ENCODE assay signal across 31 cellular contexts in the genomic region with DNA sequence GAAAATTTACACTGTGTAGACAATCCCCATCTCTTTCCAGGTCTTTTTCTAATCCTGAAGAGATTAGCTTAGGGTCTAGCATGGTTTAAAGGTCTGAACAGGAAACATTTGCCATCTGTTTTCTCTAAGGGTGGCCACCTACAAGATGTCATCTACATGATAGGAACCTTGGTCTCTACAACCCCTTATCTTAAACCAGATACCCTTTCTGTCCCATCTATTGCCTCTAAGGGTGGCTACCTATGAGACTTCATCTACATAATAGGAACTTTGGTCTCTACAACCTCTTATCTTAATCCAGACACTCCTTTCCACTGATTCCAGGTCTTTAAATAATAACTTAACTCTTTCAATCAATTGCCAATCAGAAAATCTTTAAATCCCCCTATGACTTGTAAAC.
"Had no signal": no experiment of that assay in that cellular context is flagged by ENCODE, and none has a peak within 500 bp of the region (broad histone marks: within the 10 kb centered on the region; RNA-seq: fewer than 3 reads in every experiment).

No MANE protein-coding gene starts in this region.

- H3K27ac ChIP-seq: ascending aorta, brain microvascular endothelial cell, breast epithelium, WERI-Rb-1 had no signal

- ATAC-seq: activated CD4-positive, alpha-beta T cell treated with anti-CD3 and anti-CD28 coated beads for 36 hours; activated CD4-positive, CD25-positive, alpha-beta regulatory T cell treated with anti-CD3 and anti-CD28 coated beads, Interleukin-2, amount 50 U/mL, for 24 hours; activated CD8-positive, alpha-beta memory T cell treated with anti-CD3 and anti-CD28 coated beads, Interleukin-2, amount 10 ng/mL, durations not matched to agents 7 days and 5 days; activated CD8-positive, alpha-beta T cell treated with anti-CD3 and anti-CD28 coated beads, Interleukin-2, amount 10 ng/mL, durations not matched to agents 7 days and 5 days; activated naive CD8-positive, alpha-beta T cell treated with anti-CD3 and anti-CD28 coated beads, Interleukin-2, amount 50 U/mL, for 24 hours; WTC11 had no signal

- H3K9me3 ChIP-seq: ascending aorta, breast epithelium had no signal

- H3K36me3 ChIP-seq: ascending aorta, brain microvascular endothelial cell, breast epithelium, WERI-Rb-1 had no signal

- H3K4me1 ChIP-seq: ascending aorta, breast epithelium had no signal

- H3K27me3 ChIP-seq: ascending aorta, brain microvascular endothelial cell, breast epithelium had no signal

- H3K4me3 ChIP-seq: ascending aorta, breast epithelium had no signal

- DNase-seq: activated CD4-positive, alpha-beta memory T cell treated with anti-CD3 and anti-CD28 coated beads, Interleukin-2, amount 10 ng/mL, durations not matched to agents 7 days and 5 days; activated CD4-positive, alpha-beta T cell treated with anti-CD3 and anti-CD28 coated beads for 1 hour; activated CD4-positive, alpha-beta T cell treated with anti-CD3 and anti-CD28 coated beads for 36 hours; activated CD4-positive, alpha-beta T cell treated with anti-CD3 and anti-CD28 coated beads for 48 hours; activated CD4-positive, alpha-beta T cell treated with anti-CD3 and anti-CD28 coated beads, Interleukin-2, amount 10 ng/mL, durations not matched to agents 7 days and 5 days; activated CD4-positive, alpha-beta T cell treated with anti-CD3 and anti-CD28 coated beads, Interleukin-2, amount 50 U/mL, for 48 hours; activated CD4-positive, CD25-positive, alpha-beta regulatory T cell; activated CD8-positive, alpha-beta memory T cell treated with anti-CD3 and anti-CD28 coated beads for 24 hours; activated CD8-positive, alpha-beta memory T cell treated with anti-CD3 and anti-CD28 coated beads, Interleukin-2, amount 10 ng/mL, durations not matched to agents 7 days and 5 days; activated CD8-positive, alpha-beta memory T cell treated with anti-CD3 and anti-CD28 coated beads, Interleukin-2, amount 50 U/mL, for 48 hours; activated CD8-positive, alpha-beta T cell treated with anti-CD3 and anti-CD28 coated beads, Interleukin-2, amount 10 ng/mL, durations not matched to agents 7 days and 5 days; activated effector memory CD4-positive, alpha-beta T cell treated with Interleukin-2 at 50 U/mL for 16 hours; activated gamma-delta T cell; activated naive CD4-positive, alpha-beta T cell treated with anti-CD3 and anti-CD28 coated beads, Interleukin-2, amount 10 ng/mL, durations not matched to agents 7 days and 5 days; activated naive CD4-positive, alpha-beta T cell treated with Interleukin-2 at 50 U/mL for 16 hours; activated naive CD8-positive, alpha-beta T cell treated with anti-CD3 and anti-CD28 coated beads, Interleukin-2, amount 10 ng/mL, durations not matched to agents 7 days and 5 days; activated naive CD8-positive, alpha-beta T cell treated with anti-CD3 and anti-CD28 coated beads, Interleukin-2, amount 50 U/mL, for 24 hours; activated T-cell treated with anti-CD3 and anti-CD28 coated beads, Interleukin-2, amount 50 U/mL, for 24 hours; activated T-cell treated with anti-CD3 and anti-CD28 coated beads, Interleukin-2, amount 50 U/mL, for 48 hours; amygdala; anterior cingulate cortex; brain microvascular endothelial cell; central memory CD4-positive, alpha-beta T cell; T-helper 1 cell; T-helper 2 cell; T-helper 9 cell; WERI-Rb-1 had no signal
